8 cellular contexts compared by ENCODE assay signal in genomic region chr1:155207578-155208405, GRCh38. TPM values are rescaled to one million over a fixed set of nuclear protein-coding genes. Genes with fewer than 3 reads are reported as not detected.
A peak's percentile ranks its signal among the peaks of the same experiment; 100 is the strongest.
DNase-seq lines count a peak whose midpoint lies in the region; TF ChIP-seq lines count a peak whose summit lies in the region.

Gene THBS3 (minus strand): TSS chr1:155207897. CDS start chr1:155207876, 21 bp downstream.

- no peak for TF ChIP-seq POLR2A in Peyer's patch (IDR thresholded peaks at IDR 0.05)
- TF ChIP-seq POLR2A in testis (IDR thresholded peaks at IDR 0.05): no peak

- H3K9me3 ChIP-seq in Peyer's patch (no peaks in the 10 kb centered on the region), testis (no peaks in the 10 kb centered on the region)

- TF ChIP-seq CTCF in 22Rv1 (IDR thresholded peaks at IDR 0.05) (no peak), GM12864 (IDR thresholded peaks at IDR 0.05; ENCODE audit: low read depth, low read length, missing control alignments) (no peak), Peyer's patch (IDR thresholded peaks at IDR 0.05) (no peak), testis (IDR thresholded peaks at IDR 0.05) (no peak)

- H3K27ac ChIP-seq in 22Rv1: peak within 1 kb of the TSS; percentile 91
- H3K27ac ChIP-seq in Peyer's patch: peak within 1 kb of the TSS; percentile 95 to 99 (median 97)
- peak within 1 kb of the TSS; percentile 91 to 99 for H3K27ac ChIP-seq in testis

- intact Hi-C loops in testis (cut with DNase I; ENCODE audit: low total_unique reads): no loop called here

- H3K36me3 ChIP-seq in Peyer's patch (peaks cover 0 to 3% (median 0%) of the 10 kb centered on the region in 3 donors), testis (ENCODE audit: low read depth, missing control alignments) (no peaks in the 10 kb centered on the region)

- DNase-seq in GM12864 (ENCODE audit: low read depth) (no peak), Peyer's patch (no peak), ecto neural progenitor cell (ENCODE audit: low spot score) (peak; percentile 84), lung microvascular endothelial cell (ENCODE audit: low read depth in 2 of 2) (peak; percentile 44 to 75), testis (peak; percentile 42), AG08395 (ENCODE audit: low spot score) (no peak), GDM1 (lab: John Stamatoyannopoulos, UW) (no peak)

- H3K4me3 ChIP-seq in GM12864 (ENCODE audit: low read depth, low read length): peak within 1 kb of the TSS; percentile 94
- H3K4me3 ChIP-seq in Peyer's patch: peak within 1 kb of the TSS; percentile 63 to 93 (median 83)
- peak within 1 kb of the TSS; percentile 80 to 85 for H3K4me3 ChIP-seq in testis

- no peaks in the 10 kb centered on the region for H3K27me3 ChIP-seq in Peyer's patch
- H3K27me3 ChIP-seq in testis: no peaks in the 10 kb centered on the region

- H3K4me1 ChIP-seq in Peyer's patch (peaks cover 5 to 29% (median 13%) of the 10 kb centered on the region in 4 donors), testis (peaks cover 22% of the 10 kb centered on the region)

- WGBS in testis, 2 donors: 9 to 12% methylated on average over 13 to 16 of the region's 16 CpGs

RNA-seq across cellular contexts. Expression of gene THBS3, which starts in this region (rescaled TPM):
- total RNA-seq in Peyer's patch: 10 to 100 TPM; 15.9 to 58.6 (median 46.5) TPM
- total RNA-seq in lung microvascular endothelial cell: 7.9 and 9.2 TPM in 2 replicates
- 10 to 100 TPM; 37.1 to 68.1 TPM for total RNA-seq in testis
- 82.9 TPM for polyA plus RNA-seq in testis (ENCODE audit: insufficient read depth, low read depth, low replicate concordance)

Comparison
In these comparisons a context has a peak if more than half of its experiments do, and no peak if none do; other contexts are left out.
1. DNase-seq: peak in ecto neural progenitor cell (single experiment), lung microvascular endothelial cell (2 of 2) and testis (single experiment); none in GM12864 (single experiment), Peyer's patch (0 of 3), AG08395 (single experiment) and GDM1 (single experiment).
2. Peak in every context shown above with its lines, with median percentiles within 50 percentile points of each other: H3K27ac ChIP-seq and H3K4me3 ChIP-seq.